ENCODE assay signal across 8 cellular contexts in the genomic region with DNA sequence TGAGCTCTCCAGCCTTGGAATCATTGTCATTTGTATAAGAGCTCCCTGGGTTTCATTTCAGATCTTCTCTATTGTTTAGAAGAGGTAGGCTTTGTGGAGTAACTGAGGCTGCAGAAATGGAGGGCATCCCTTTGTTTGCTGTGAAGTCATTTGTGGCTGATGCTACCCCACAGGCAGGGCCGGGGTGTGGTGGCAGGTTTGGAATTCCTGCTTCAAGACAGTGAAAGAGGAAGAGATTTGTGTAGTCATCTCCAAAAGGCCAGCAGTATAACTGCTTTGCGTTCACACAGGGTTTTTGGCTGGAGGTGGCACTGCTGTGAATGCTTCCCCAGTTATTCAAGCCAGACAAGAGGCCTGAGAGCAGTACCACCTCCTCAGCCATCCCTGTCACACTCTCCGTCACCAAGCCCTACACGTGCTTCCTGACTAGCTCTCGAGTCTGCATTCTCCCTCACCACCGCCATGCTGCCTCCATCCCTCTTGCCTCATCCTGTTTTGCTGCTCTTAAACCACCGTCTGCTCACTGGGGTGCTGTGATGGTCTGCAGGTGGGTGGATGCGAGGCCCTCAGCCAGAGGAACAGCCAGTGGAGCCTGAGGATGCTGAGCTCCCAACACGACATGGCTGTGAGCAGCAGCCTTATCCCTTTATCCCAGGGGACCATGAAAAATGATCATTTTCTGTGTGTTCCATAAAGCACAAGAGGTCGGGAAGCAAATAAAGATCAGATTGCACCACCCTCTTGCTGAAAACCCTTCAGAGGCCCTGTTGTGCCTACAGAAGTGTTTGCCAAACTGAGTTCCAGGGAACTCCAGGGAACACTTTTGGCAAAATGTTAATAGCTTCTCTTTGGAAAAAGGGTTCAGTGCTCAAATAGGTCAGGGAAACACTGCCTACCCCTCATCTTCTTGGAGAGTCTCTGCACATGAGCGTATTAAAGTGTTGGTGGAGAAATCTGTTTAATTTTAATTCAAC. TPM values are rescaled to one million over a fixed set of nuclear protein-coding genes. Genes with fewer than 3 reads are reported as not detected.
DNase-seq lines count a peak whose midpoint lies in the region; ATAC-seq and TF ChIP-seq lines count a peak whose summit lies in the region.

No MANE protein-coding gene starts in this region.

- H3K27me3 ChIP-seq in CD4-positive, CD25-positive, alpha-beta regulatory T cell (ENCODE audit: control insufficient read depth, insufficient read depth, low read length): no peaks in the 10 kb centered on the region
- H3K27me3 ChIP-seq in MM.1S (replicated peaks; ENCODE audit: insufficient read depth, low read length) (no peaks in the 10 kb centered on the region), mucosa of rectum (ENCODE audit: control insufficient read depth in 2 of 2, insufficient read depth in 2 of 2, low read length in 2 of 2) (no peaks in the 10 kb centered on the region)

- H3K9me3 ChIP-seq in CD4-positive, CD25-positive, alpha-beta regulatory T cell (ENCODE audit: control insufficient read depth in 2 of 2, low read length in 2 of 2): no peaks in the 10 kb centered on the region
- H3K9me3 ChIP-seq in MM.1S (replicated peaks; ENCODE audit: insufficient read depth, low read length): no peaks in the 10 kb centered on the region
- H3K9me3 ChIP-seq in mucosa of rectum (ENCODE audit: control insufficient read depth in 2 of 2, low read length in 2 of 2): no peaks in the 10 kb centered on the region

- DNase-seq in CD4-positive, CD25-positive, alpha-beta regulatory T cell: peak; percentile 7 to 59 (median 52)
- DNase-seq in MM.1S (no peak), SKM-1 (lab: John Stamatoyannopoulos, UW; ENCODE audit: unreplicated experiment) (no peak), NCI-H1417 treated with DMSO at 0.1 percent for 48 hours (lab: John Stamatoyannopoulos, UW) (no peak)
- no peak for DNase-seq in activated T-helper 2 cell treated with anti-CD3 and anti-CD28 coated beads, Interferon-gamma antibody, Interleukin-2, Interleukin-4, amounts not matched to agents 10 μg/mL and 5 μg/mL and 100 μg/mL, durations not matched to agents 14 hours and 24 hours and 36 hours (ENCODE audit: low spot score)

- peaks cover 0 to 6% (median 3%) of the 10 kb centered on the region in 7 donors for H3K9me3 Mint-ChIP-seq in CD4-positive, CD25-positive, alpha-beta regulatory T cell
- no peaks in the 10 kb centered on the region for H3K9me3 Mint-ChIP-seq in activated T-helper 2 cell treated with anti-CD3 and anti-CD28 coated beads, Interferon-gamma antibody, Interleukin-2, Interleukin-4, amounts not matched to agents 10 μg/mL and 5 μg/mL and 100 μg/mL, durations not matched to agents 14 hours and 24 hours and 36 hours

- peak overlapping the region; percentile 82 for H3K27ac ChIP-seq in CD4-positive, CD25-positive, alpha-beta regulatory T cell (ENCODE audit: insufficient read depth, low read length, poor library complexity, severe bottlenecking)
- H3K27ac ChIP-seq in MM.1S (ENCODE audit: low read length) (peak overlapping the region; percentile 36; the same call in 1 of the 2 replicates), mucosa of rectum (ENCODE audit: low read depth in 2 of 2, low read length in 2 of 2) (peak overlapping the region; percentile 10 to 67)

- H3F3A ChIP-seq in MM.1S (ENCODE audit: insufficient read depth, low read length): peaks cover 38% of the 10 kb centered on the region

- peak overlapping the region; percentile 65 to 76 (median 70) for H3K4me3 Mint-ChIP-seq in CD4-positive, CD25-positive, alpha-beta regulatory T cell
- H3K4me3 Mint-ChIP-seq in activated T-helper 2 cell treated with anti-CD3 and anti-CD28 coated beads, Interferon-gamma antibody, Interleukin-2, Interleukin-4, amounts not matched to agents 10 μg/mL and 5 μg/mL and 100 μg/mL, durations not matched to agents 14 hours and 24 hours and 36 hours (ENCODE audit: low read depth): no peak overlapping the region

- H3K36me3 Mint-ChIP-seq in CD4-positive, CD25-positive, alpha-beta regulatory T cell: peaks cover 38% of the 10 kb centered on the region
- peaks cover 37% of the 10 kb centered on the region for H3K36me3 Mint-ChIP-seq in activated T-helper 2 cell treated with anti-CD3 and anti-CD28 coated beads, Interferon-gamma antibody, Interleukin-2, Interleukin-4, amounts not matched to agents 10 μg/mL and 5 μg/mL and 100 μg/mL, durations not matched to agents 14 hours and 24 hours and 36 hours (ENCODE audit: low read depth)

- H4K20me1 ChIP-seq in MM.1S (ENCODE audit: insufficient read depth, low read length): no peaks in the 10 kb centered on the region

- peaks cover 51% of the 10 kb centered on the region for H3K4me1 ChIP-seq in CD4-positive, CD25-positive, alpha-beta regulatory T cell (ENCODE audit: control insufficient read depth, insufficient read depth, low read length, poor library complexity, severe bottlenecking)
- H3K4me1 ChIP-seq in MM.1S (ENCODE audit: low read length): peaks cover 69% of the 10 kb centered on the region
- H3K4me1 ChIP-seq in mucosa of rectum (ENCODE audit: control insufficient read depth in 2 of 2, insufficient read depth in 2 of 2, low read length in 2 of 2): peaks cover 2 to 3% of the 10 kb centered on the region in 2 donors

- H3K79me2 ChIP-seq in MM.1S (ENCODE audit: low read length): peaks cover 16% of the 10 kb centered on the region; the same call in 1 of the 2 replicates

- H3K27ac Mint-ChIP-seq in CD4-positive, CD25-positive, alpha-beta regulatory T cell: peak overlapping the region; percentile 92 to 97 (median 96)
- peak overlapping the region; percentile 34 for H3K27ac Mint-ChIP-seq in activated T-helper 2 cell treated with anti-CD3 and anti-CD28 coated beads, Interferon-gamma antibody, Interleukin-2, Interleukin-4, amounts not matched to agents 10 μg/mL and 5 μg/mL and 100 μg/mL, durations not matched to agents 14 hours and 24 hours and 36 hours

- no peak for TF ChIP-seq CTCF in MM.1S (IDR thresholded peaks at IDR 0.05; ENCODE audit: low read length)

- peak; percentile 67 to 75 for ATAC-seq in CD4-positive, CD25-positive, alpha-beta regulatory T cell (ENCODE audit: low read depth in 2 of 2)
- ATAC-seq in HG03378 (IDR thresholded peaks at IDR 0.05; ENCODE audit: unreplicated experiment) (no peak), HG03571 (IDR thresholded peaks at IDR 0.05; ENCODE audit: unreplicated experiment) (no peak)

- intact Hi-C loops in activated T-helper 2 cell treated with anti-CD3 and anti-CD28 coated beads, Interferon-gamma antibody, Interleukin-2, Interleukin-4, amounts not matched to agents 10 μg/mL and 5 μg/mL and 100 μg/mL, durations not matched to agents 14 hours and 24 hours and 36 hours (cut with micrococcal nuclease): no loop called here

- no peaks in the 10 kb centered on the region for H3K27me3 Mint-ChIP-seq in CD4-positive, CD25-positive, alpha-beta regulatory T cell
- peaks cover 11% of the 10 kb centered on the region for H3K27me3 Mint-ChIP-seq in activated T-helper 2 cell treated with anti-CD3 and anti-CD28 coated beads, Interferon-gamma antibody, Interleukin-2, Interleukin-4, amounts not matched to agents 10 μg/mL and 5 μg/mL and 100 μg/mL, durations not matched to agents 14 hours and 24 hours and 36 hours (ENCODE audit: low read depth)

- H3K9ac ChIP-seq in MM.1S (ENCODE audit: low read length) (no peak overlapping the region), mucosa of rectum (ENCODE audit: low read depth in 1 of 2, low read length in 2 of 2) (no peak overlapping the region)

- H3K4me2 ChIP-seq in MM.1S (ENCODE audit: low read depth, low read length): peak overlapping the region; percentile 18; the same call in 1 of the 2 replicates

- no peaks in the 10 kb centered on the region for H3K9me2 ChIP-seq in MM.1S (replicated peaks; ENCODE audit: insufficient read depth, low read length)

- no peak overlapping the region for H2AFZ ChIP-seq in MM.1S (ENCODE audit: low read length)

- peaks cover 3% of the 10 kb centered on the region for H3K36me3 ChIP-seq in CD4-positive, CD25-positive, alpha-beta regulatory T cell (ENCODE audit: control insufficient read depth, insufficient read depth, low read length)
- H3K36me3 ChIP-seq in MM.1S (replicated peaks; ENCODE audit: insufficient read depth, low read length) (no peaks in the 10 kb centered on the region), mucosa of rectum (ENCODE audit: control insufficient read depth in 2 of 2, insufficient read depth in 2 of 2, low read length in 2 of 2) (no peaks in the 10 kb centered on the region)

- peak overlapping the region; percentile 38 for H3K4me3 ChIP-seq in CD4-positive, CD25-positive, alpha-beta regulatory T cell (ENCODE audit: low read depth, low read length)
- H3K4me3 ChIP-seq in MM.1S (ENCODE audit: low read length) (no peak overlapping the region), mucosa of rectum (ENCODE audit: low read length in 2 of 2) (no peak overlapping the region)

- peaks cover 39 to 61% (median 53%) of the 10 kb centered on the region in 4 donors for H3K4me1 Mint-ChIP-seq in CD4-positive, CD25-positive, alpha-beta regulatory T cell
- peaks cover 46% of the 10 kb centered on the region for H3K4me1 Mint-ChIP-seq in activated T-helper 2 cell treated with anti-CD3 and anti-CD28 coated beads, Interferon-gamma antibody, Interleukin-2, Interleukin-4, amounts not matched to agents 10 μg/mL and 5 μg/mL and 100 μg/mL, durations not matched to agents 14 hours and 24 hours and 36 hours (ENCODE audit: low read depth)

RNA-seq across cellular contexts. Expression of gene ARMC2, which starts 24.1 kb away (rescaled TPM):
- total RNA-seq in CD4-positive, CD25-positive, alpha-beta regulatory T cell: 12.5 TPM
- 1 to 10 TPM; 3.5 to 8.4 (median 6.5) TPM for polyA plus RNA-seq in CD4-positive, CD25-positive, alpha-beta regulatory T cell
- 1.9 and 2.7 TPM in 2 replicates for total RNA-seq in activated T-helper 2 cell treated with anti-CD3 and anti-CD28 coated beads, Interferon-gamma antibody, Interleukin-2, Interleukin-4, amounts not matched to agents 10 μg/mL and 5 μg/mL and 100 μg/mL, durations not matched to agents 14 hours and 24 hours and 36 hours

Comparison
In these comparisons a context has a peak if more than half of its experiments do, and no peak if none do; other contexts are left out.
1. ATAC-seq: peak in CD4-positive, CD25-positive, alpha-beta regulatory T cell (2 of 2); none in HG03378 (single experiment) and HG03571 (single experiment).
2. DNase-seq: peak in CD4-positive, CD25-positive, alpha-beta regulatory T cell (3 of 3); none in MM.1S (single experiment), activated T-helper 2 cell treated with anti-CD3 and anti-CD28 coated beads, Interferon-gamma antibody, Interleukin-2, Interleukin-4, amounts not matched to agents 10 μg/mL and 5 μg/mL and 100 μg/mL, durations not matched to agents 14 hours and 24 hours and 36 hours (single experiment), SKM-1 (single experiment) and NCI-H1417 treated with DMSO at 0.1 percent for 48 hours (single experiment).
3. Peak in every context shown above with its lines, with median percentiles within 50 percentile points of each other: H3K27ac ChIP-seq.